ENCODE assay signal across 9 cellular contexts in the genomic region with DNA sequence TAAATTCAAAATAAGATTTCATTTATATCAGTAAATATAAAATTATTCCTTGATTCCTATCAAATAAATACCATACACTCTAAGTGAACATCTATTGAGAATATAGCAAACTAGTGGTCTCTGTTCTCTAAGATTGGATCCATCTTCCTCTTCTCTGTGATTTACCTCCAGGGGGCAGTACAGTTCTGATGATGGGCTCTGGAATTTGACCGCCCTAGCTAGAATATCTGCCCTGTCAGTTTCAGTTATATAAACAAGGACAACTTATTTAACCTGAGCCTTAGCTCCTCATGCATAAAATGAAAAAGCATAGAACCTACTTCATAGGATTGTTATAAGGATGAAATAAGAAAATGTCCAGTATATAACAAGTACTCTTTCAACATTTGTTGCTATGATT.
A peak's percentile ranks its signal among the peaks of the same experiment; 100 is the strongest.
DNase-seq lines count a peak whose midpoint lies in the region; ATAC-seq, FAIRE-seq and TF ChIP-seq lines count a peak whose summit lies in the region.
"Had no signal": no experiment of that assay in that cellular context is flagged by ENCODE, and none has a peak within 500 bp of the region (broad histone marks: within the 10 kb centered on the region; RNA-seq: fewer than 3 reads in every experiment).

No MANE protein-coding gene starts in this region.

- no peaks in the 10 kb centered on the region for H3F3A ChIP-seq in SU-DHL-6 (ENCODE audit: insufficient read depth)

- no peak overlapping the region for H2AFZ ChIP-seq in SU-DHL-6 (ENCODE audit: low read depth, low read length, severe bottlenecking)

- no peaks in the 10 kb centered on the region for H3K9me3 ChIP-seq in SU-DHL-6 (ENCODE audit: insufficient read depth, low read length)

- no peak overlapping the region for H3K4me2 ChIP-seq in SU-DHL-6 (ENCODE audit: low read depth, low read length, poor library complexity, severe bottlenecking)

- H3K4me1 Mint-ChIP-seq in activated CD4-positive, alpha-beta T cell treated with anti-CD3 and anti-CD28 coated beads, Interleukin-2, amount 10 ng/mL, durations not matched to agents 7 days and 5 days, result no peaks in the 10 kb centered on the region
- peaks cover 25% of the 10 kb centered on the region for H3K4me1 Mint-ChIP-seq in glutamatergic neuron (ENCODE audit: low read depth, unreplicated experiment)

- H3K9me2 ChIP-seq in SU-DHL-6 (replicated peaks; ENCODE audit: insufficient read depth, low read length), result no peaks in the 10 kb centered on the region

- H3K36me3 Mint-ChIP-seq in activated CD4-positive, alpha-beta T cell treated with anti-CD3 and anti-CD28 coated beads, Interleukin-2, amount 10 ng/mL, durations not matched to agents 7 days and 5 days (ENCODE audit: low read depth), result no peaks in the 10 kb centered on the region
- no peaks in the 10 kb centered on the region for H3K36me3 Mint-ChIP-seq in glutamatergic neuron (ENCODE audit: unreplicated experiment)
- H3K36me3 Mint-ChIP-seq: activated naive CD8-positive, alpha-beta T cell had no signal

- CTCF ChIA-PET in activated CD4-positive, alpha-beta T cell treated with anti-CD3 and anti-CD28 coated beads, Interleukin-2, amount 10 ng/mL, durations not matched to agents 7 days and 5 days (lab: Charles Lee), result no interaction called here

- no peaks in the 10 kb centered on the region for H3K9me3 Mint-ChIP-seq in activated CD4-positive, alpha-beta T cell treated with anti-CD3 and anti-CD28 coated beads, Interleukin-2, amount 10 ng/mL, durations not matched to agents 7 days and 5 days
- no peaks in the 10 kb centered on the region for H3K9me3 Mint-ChIP-seq in glutamatergic neuron (ENCODE audit: unreplicated experiment)

- no peak overlapping the region for H3K27ac Mint-ChIP-seq in activated CD4-positive, alpha-beta T cell treated with anti-CD3 and anti-CD28 coated beads, Interleukin-2, amount 10 ng/mL, durations not matched to agents 7 days and 5 days
- no peak overlapping the region for H3K27ac Mint-ChIP-seq in glutamatergic neuron (ENCODE audit: unreplicated experiment)
- H3K27ac Mint-ChIP-seq: activated naive CD8-positive, alpha-beta T cell had no signal

- H3K9ac ChIP-seq in SU-DHL-6 (ENCODE audit: low read length), result no peak overlapping the region

- TF ChIP-seq CTCF in SU-DHL-6 (IDR thresholded peaks at IDR 0.05; ENCODE audit: insufficient read depth, low read length, poor library complexity, severe bottlenecking) (peak; percentile 58), glutamatergic neuron (IDR thresholded peaks at IDR 0.05; ENCODE audit: partially characterized antibody, unreplicated experiment) (peak; percentile 75)

- H3K27me3 Mint-ChIP-seq in activated CD4-positive, alpha-beta T cell treated with anti-CD3 and anti-CD28 coated beads, Interleukin-2, amount 10 ng/mL, durations not matched to agents 7 days and 5 days, result peaks cover 24% of the 10 kb centered on the region
- H3K27me3 Mint-ChIP-seq in glutamatergic neuron (ENCODE audit: unreplicated experiment), result no peaks in the 10 kb centered on the region
- H3K27me3 Mint-ChIP-seq: activated naive CD8-positive, alpha-beta T cell had no signal

- no peaks in the 10 kb centered on the region for H3K79me2 ChIP-seq in SU-DHL-6 (ENCODE audit: insufficient read depth, low read length)

- no peaks in the 10 kb centered on the region for H3K36me3 ChIP-seq in SU-DHL-6 (ENCODE audit: low read length)

- no peaks in the 10 kb centered on the region for H3K27me3 ChIP-seq in SU-DHL-6 (ENCODE audit: low read length)

- POLR2A ChIA-PET in activated CD4-positive, alpha-beta T cell treated with anti-CD3 and anti-CD28 coated beads, Interleukin-2, amount 10 ng/mL, durations not matched to agents 7 days and 5 days (lab: Charles Lee), result no interaction called here

- no peak overlapping the region for H3K4me3 ChIP-seq in SU-DHL-6 (ENCODE audit: insufficient read depth, low read length, poor library complexity, severe bottlenecking)

- ATAC-seq in GM21423 (IDR thresholded peaks at IDR 0.05; ENCODE audit: unreplicated experiment), result no peak

- no peak for FAIRE-seq in urothelium cell line (lab: Jason Lieb, UNC)

- no peak overlapping the region for H3K4me3 Mint-ChIP-seq in activated CD4-positive, alpha-beta T cell treated with anti-CD3 and anti-CD28 coated beads, Interleukin-2, amount 10 ng/mL, durations not matched to agents 7 days and 5 days
- no peak overlapping the region for H3K4me3 Mint-ChIP-seq in glutamatergic neuron (ENCODE audit: unreplicated experiment)
- H3K4me3 Mint-ChIP-seq: activated naive CD8-positive, alpha-beta T cell had no signal

- H3K27ac ChIP-seq in SU-DHL-6 (ENCODE audit: low read depth, low read length), result no peak overlapping the region

- H4K20me1 ChIP-seq in SU-DHL-6 (ENCODE audit: low read depth, low read length), result no peaks in the 10 kb centered on the region

- DNase-seq in activated CD4-positive, alpha-beta T cell treated with anti-CD3 and anti-CD28 coated beads, Interleukin-2, amount 10 ng/mL, durations not matched to agents 7 days and 5 days, result peak; percentile 13
- DNase-seq in activated CD4-positive, alpha-beta T cell treated with anti-CD3 and anti-CD28 coated beads, Interleukin-2, amount 50 U/mL, for 1 hour, result no peak
- DNase-seq in HT1080 (ENCODE audit: low read depth), result peak; percentile 55
- no peak for DNase-seq in glutamatergic neuron
- peak; percentile 27 for DNase-seq in urothelium cell line (ENCODE audit: low spot score)
- DNase-seq in UCSD-AML1 (lab: John Stamatoyannopoulos, UW; ENCODE audit: unreplicated experiment), result no peak

Comparison
In these comparisons a context has a peak if more than half of its experiments do, and no peak if none do; other contexts are left out.
1. DNase-seq: peak in activated CD4-positive, alpha-beta T cell treated with anti-CD3 and anti-CD28 coated beads, Interleukin-2, amount 10 ng/mL, durations not matched to agents 7 days and 5 days (single experiment), HT1080 (single experiment) and urothelium cell line (single experiment); none in activated CD4-positive, alpha-beta T cell treated with anti-CD3 and anti-CD28 coated beads, Interleukin-2, amount 50 U/mL, for 1 hour (single experiment), glutamatergic neuron (single experiment) and UCSD-AML1 (single experiment).